ENCODE assay signal across 16 cellular contexts in the genomic region with DNA sequence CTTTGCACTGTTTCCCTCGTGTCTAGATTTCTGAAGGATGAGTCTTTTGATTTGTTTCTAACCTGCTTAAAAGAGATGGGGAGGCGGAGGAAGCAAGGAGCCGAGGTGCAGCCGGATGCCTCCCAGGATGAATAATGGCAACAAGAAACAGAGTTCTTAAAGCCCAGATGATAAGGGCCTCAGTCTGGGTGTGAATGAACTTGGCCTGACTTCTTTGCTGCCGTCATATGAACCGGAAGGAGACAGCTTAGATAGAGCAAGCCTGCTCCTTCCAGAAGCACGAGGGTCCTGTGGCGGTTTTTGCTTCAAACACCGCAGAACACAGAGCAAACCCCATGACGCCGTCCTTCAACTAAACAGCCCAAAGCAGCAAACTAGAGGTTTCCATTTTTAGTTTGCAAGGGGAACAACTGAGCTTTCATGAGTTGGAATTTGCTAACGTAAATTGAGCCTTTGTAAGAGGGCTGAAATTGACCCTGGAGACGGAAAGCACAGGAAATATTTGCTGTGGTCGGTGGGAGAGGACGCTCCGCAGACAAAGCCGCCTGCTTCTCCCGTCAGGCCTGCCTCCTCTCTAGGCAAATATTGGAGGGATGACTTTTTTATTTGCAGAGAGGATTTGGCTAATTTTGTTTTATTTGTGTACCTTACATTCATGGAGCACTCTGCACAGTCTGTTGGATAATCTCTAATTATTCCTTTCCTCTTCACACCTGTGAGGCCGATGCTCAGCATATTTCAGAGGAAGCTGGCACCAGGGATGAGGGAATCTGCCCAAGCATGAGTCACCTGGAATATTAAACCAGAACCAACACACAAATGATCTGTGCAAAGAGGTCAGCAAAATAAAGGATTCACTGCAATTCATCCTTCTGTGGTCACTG.
DNase-seq lines count a peak whose midpoint lies in the region; ATAC-seq and TF ChIP-seq lines count a peak whose summit lies in the region.
"Had no signal": no experiment of that assay in that cellular context is flagged by ENCODE, and none has a peak within 500 bp of the region (broad histone marks: within the 10 kb centered on the region; RNA-seq: fewer than 3 reads in every experiment).

No MANE protein-coding gene starts in this region.

- peak; percentile 36; the same call in 1 of the 3 replicates for ATAC-seq in RWPE2 (ENCODE audit: low read depth)
- peak; percentile 23 for ATAC-seq in left colon
- ATAC-seq: naive thymus-derived CD8-positive, alpha-beta T cell had no signal

- DNase-seq in NCI-H1417 (lab: John Stamatoyannopoulos, UW) (peak in 2 of 3 experiments; percentile 20 to 63), NCI-H1417 treated with DMSO at 0.1 percent for 48 hours (lab: John Stamatoyannopoulos, UW) (no peak), RWPE2 (ENCODE audit: low spot score) (no peak), left colon (no peak), GM13976 (ENCODE audit: low spot score) (no peak)
- DNase-seq in stimulated activated CD4-positive, alpha-beta T cell treated with anti-CD3 and anti-CD28 coated beads, Interleukin-4, amount 100 ng/mL, for 1 hour, result no peak
- no peak for DNase-seq in activated CD8-positive, alpha-beta memory T cell treated with anti-CD3 and anti-CD28 coated beads for 24 hours
- DNase-seq: activated CD4-positive, alpha-beta T cell treated with anti-CD3 and anti-CD28 coated beads for 4 hours; DND-41; naive thymus-derived CD8-positive, alpha-beta T cell; NCI-H187 treated with DMSO at 0.1 percent for 48 hours; SHP77 treated with DMSO at 0.1 percent for 48 hours; stimulated activated CD4-positive, alpha-beta T cell treated with anti-CD3 and anti-CD28 coated beads, Interleukin-1b, Interleukin-23, amount 100 ng/mL, for 48 hours had no signal

- no peaks in the 10 kb centered on the region for H3K4me1 ChIP-seq in RWPE2 (ENCODE audit: insufficient read depth, poor library complexity, severe bottlenecking)
- no peaks in the 10 kb centered on the region for H3K4me1 ChIP-seq in urinary bladder (ENCODE audit: insufficient read depth)

- H3K27me3 ChIP-seq in RWPE2 (ENCODE audit: insufficient read depth, poor library complexity, severe bottlenecking), result no peaks in the 10 kb centered on the region
- H3K27me3 ChIP-seq: right atrium auricular region had no signal

- no peaks in the 10 kb centered on the region for H3K36me3 ChIP-seq in RWPE2 (ENCODE audit: low read depth)
- H3K36me3 ChIP-seq in urinary bladder (ENCODE audit: insufficient read depth), result no peaks in the 10 kb centered on the region
- H3K36me3 ChIP-seq: right atrium auricular region had no signal

- 74% methylated on average over 19 of the region's 19 CpGs for WGBS in urinary bladder

- H3K4me3 ChIP-seq in RWPE2 (ENCODE audit: severe bottlenecking) (no peak overlapping the region), urinary bladder (ENCODE audit: low read depth, low read length) (no peak overlapping the region)
- H3K4me3 ChIP-seq: right atrium auricular region had no signal

- no peak for TF ChIP-seq CTCF in RWPE2 (IDR thresholded peaks at IDR 0.05; ENCODE audit: poor library complexity, severe bottlenecking)
- no peak for TF ChIP-seq CTCF in GM13976 (IDR thresholded peaks at IDR 0.05; ENCODE audit: borderline replicate concordance, control extremely low read depth, extremely low read depth, insufficient read depth, missing control alignments)

- no peaks in the 10 kb centered on the region for H3K9me3 ChIP-seq in RWPE2 (ENCODE audit: severe bottlenecking)
- H3K9me3 ChIP-seq: right atrium auricular region had no signal

- in situ Hi-C loops in GM13976 (cut with MboI; ENCODE audit: low sequenced_read_pairs, unreplicated experiment), result no loop called here

- intact Hi-C loops in left colon (cut with DNase I, micrococcal nuclease), result no loop called here

- H3K27ac ChIP-seq in RWPE2 (ENCODE audit: poor library complexity, severe bottlenecking) (no peak overlapping the region), urinary bladder (ENCODE audit: low read depth) (peak overlapping the region; percentile 11)
- H3K27ac ChIP-seq: 22Rv1, right atrium auricular region had no signal

Comparison
In these comparisons a context has a peak if more than half of its experiments do, and no peak if none do; other contexts are left out.
1. DNase-seq: peak in NCI-H1417 (2 of 3); none in NCI-H1417 treated with DMSO at 0.1 percent for 48 hours (single experiment), RWPE2 (single experiment), left colon (0 of 2), stimulated activated CD4-positive, alpha-beta T cell treated with anti-CD3 and anti-CD28 coated beads, Interleukin-4, amount 100 ng/mL, for 1 hour (single experiment), GM13976 (single experiment) and activated CD8-positive, alpha-beta memory T cell treated with anti-CD3 and anti-CD28 coated beads for 24 hours (single experiment).